In genomic region chr5:88883059-88883565, GRCh38 we compare ENCODE assay signal across 1 cellular context.
TF ChIP-seq lines count a peak whose summit lies in the region.

MEF2C (minus strand) TSS chr5:88883184; CDS start chr5:88823788, 59,396 bp downstream.

TF ChIP-seq in GM23338, 12 proteins besides CTCF, POLR2A, EP300 and RAD21 (continued from another document):
- TF ChIP-seq ZNF462 (CRISPR knock-in tag; IDR thresholded peaks at IDR 0.05) (no peak), EZH2phosphoT487 (IDR thresholded peaks at IDR 0.05; ENCODE audit: unreplicated experiment) (no peak), ETS1 (IDR thresholded peaks at IDR 0.05) (no peak), ZNF114 (CRISPR knock-in tag; IDR thresholded peaks at IDR 0.05) (peak; percentile 53; the same call in 1 of the 2 replicates)
